In genomic region chr17:76273435-76273921, GRCh38 we compare ENCODE assay signal across 10 cellular contexts.
A peak's percentile ranks its signal among the peaks of the same experiment; 100 is the strongest.
DNase-seq lines count a peak whose midpoint lies in the region; ATAC-seq and TF ChIP-seq lines count a peak whose summit lies in the region.
"Had no signal": no experiment of that assay in that cellular context is flagged by ENCODE, and none has a peak within 500 bp of the region (broad histone marks: within the 10 kb centered on the region; RNA-seq: fewer than 3 reads in every experiment).

No MANE protein-coding gene starts in this region.

- H3K4me3 Mint-ChIP-seq in effector memory CD8-positive, alpha-beta T cell: peak overlapping the region in 1 of 2 donors; percentile 75
- H3K4me3 Mint-ChIP-seq: neural crest cell had no signal

- no peaks in the 10 kb centered on the region for H3K27me3 Mint-ChIP-seq in effector memory CD8-positive, alpha-beta T cell

- H3K9me3 ChIP-seq in RWPE2 (ENCODE audit: severe bottlenecking): no peaks in the 10 kb centered on the region

- H3K27ac ChIP-seq in RWPE2 (ENCODE audit: poor library complexity, severe bottlenecking) (no peak overlapping the region), skin epidermis (peak overlapping the region in 11 of 21 experiments; percentile 31 to 99 (median 86))

- TF ChIP-seq CTCF in RWPE2 (IDR thresholded peaks at IDR 0.05; ENCODE audit: poor library complexity, severe bottlenecking): no peak

- H3K4me1 Mint-ChIP-seq in effector memory CD8-positive, alpha-beta T cell (ENCODE audit: low read depth in 2 of 2): peaks cover 30 to 41% of the 10 kb centered on the region in 2 donors

- H3K4me1 ChIP-seq in RWPE2 (ENCODE audit: insufficient read depth, poor library complexity, severe bottlenecking): peaks cover 3% of the 10 kb centered on the region

- H3K9me3 Mint-ChIP-seq in effector memory CD8-positive, alpha-beta T cell: no peaks in the 10 kb centered on the region
- H3K9me3 Mint-ChIP-seq: neural crest cell had no signal

- peak; percentile 15 for DNase-seq in activated CD4-positive, alpha-beta T cell treated with anti-CD3 and anti-CD28 coated beads for 48 hours
- no peak for DNase-seq in activated CD4-positive, alpha-beta T cell treated with anti-CD3 and anti-CD28 coated beads, Interleukin-2, amount 50 U/mL, for 48 hours
- no peak for DNase-seq in RWPE2 (ENCODE audit: low spot score)
- no peak for DNase-seq in effector memory CD8-positive, alpha-beta T cell
- DNase-seq in iPS-NIHi7 (ENCODE audit: extremely low spot score): no peak
- no peak for DNase-seq in kidney glomerular epithelial cell (lab: John Stamatoyannopoulos, UW)
- DNase-seq: DMS79 treated with DMSO at 0.1 percent for 48 hours had no signal

- ATAC-seq in RWPE2 (ENCODE audit: low read depth): 0 out of 3 replicates have a peak, but pooled peaks have one; percentile 4
- ATAC-seq in effector memory CD8-positive, alpha-beta T cell (replicated peaks): no peak
- no peak for ATAC-seq in HG03108 (IDR thresholded peaks at IDR 0.05; ENCODE audit: unreplicated experiment)

- peaks cover 12% of the 10 kb centered on the region for H3K36me3 ChIP-seq in RWPE2 (ENCODE audit: low read depth)

- H3K4me3 ChIP-seq in RWPE2 (ENCODE audit: severe bottlenecking): no peak overlapping the region
- H3K4me3 ChIP-seq in skin epidermis: no peak overlapping the region

- no peaks in the 10 kb centered on the region for H3K27me3 ChIP-seq in RWPE2 (ENCODE audit: insufficient read depth, poor library complexity, severe bottlenecking)

- H3K27ac Mint-ChIP-seq in effector memory CD8-positive, alpha-beta T cell: peak overlapping the region; percentile 95 to 96

- H3K36me3 Mint-ChIP-seq in effector memory CD8-positive, alpha-beta T cell (ENCODE audit: insufficient read depth): peaks cover 64% of the 10 kb centered on the region
